8 cellular contexts compared by ENCODE assay signal in genomic region chr20:36049408-36049807, GRCh38.
DNase-seq lines count a peak whose midpoint lies in the region; ATAC-seq and TF ChIP-seq lines count a peak whose summit lies in the region.
"Not testable (repeated sequence)": the region's sequence is repeated elsewhere in the genome, so short reads cannot be mapped to it uniquely, and the experiment has no call there.

No MANE protein-coding gene starts in this region.

- in situ Hi-C loops in brain microvascular endothelial cell (cut with HindIII; ENCODE audit: low pct_ligation_motif_present, low sequenced_read_pairs) = not testable (repeated sequence)

- not testable (repeated sequence) for H3K9me3 Mint-ChIP-seq in activated CD4-positive, alpha-beta T cell treated with anti-CD3 and anti-CD28 coated beads, Interleukin-2, amount 10 ng/mL, durations not matched to agents 24 days and 14 days

- H3K14ac ChIP-seq in mesenchymal stem cell (ENCODE audit: low read length in 2 of 2) = not testable (repeated sequence)

- not testable (repeated sequence) for H4K20me1 ChIP-seq in DOHH2 (ENCODE audit: control insufficient read depth, insufficient read depth, low read depth, low read length)
- peaks cover 25% of the 10 kb centered on the region for H4K20me1 ChIP-seq in MM.1S (ENCODE audit: insufficient read depth, low read length)

- not testable (repeated sequence) for H3K9me2 ChIP-seq in DOHH2 (replicated peaks; ENCODE audit: control insufficient read depth, low read length); MM.1S (replicated peaks; ENCODE audit: insufficient read depth, low read length)

- peak overlapping the region; percentile 67 for H3K4me2 ChIP-seq in DOHH2 (ENCODE audit: low read length)
- peak overlapping the region; percentile 49; the same call in 1 of the 2 replicates for H3K4me2 ChIP-seq in MM.1S (ENCODE audit: low read depth, low read length)
- H3K4me2 ChIP-seq in mesenchymal stem cell (ENCODE audit: low read length, poor library complexity, severe bottlenecking) = not testable (repeated sequence)

- H3K4ac ChIP-seq in mesenchymal stem cell (ENCODE audit: low read depth in 1 of 2, low read length in 2 of 2) = not testable (repeated sequence)

- H4K91ac ChIP-seq in mesenchymal stem cell (ENCODE audit: low read length) = not testable (repeated sequence)

- peaks cover 25% of the 10 kb centered on the region for H3K4me1 Mint-ChIP-seq in activated CD4-positive, alpha-beta T cell treated with anti-CD3 and anti-CD28 coated beads, Interleukin-2, amount 10 ng/mL, durations not matched to agents 24 days and 14 days

- not testable (repeated sequence) for H3K27ac ChIP-seq in DOHH2 (ENCODE audit: low read depth, low read length); MM.1S (ENCODE audit: low read length); brain microvascular endothelial cell; mesenchymal stem cell (ENCODE audit: low read length, poor library complexity, severe bottlenecking)
- peak overlapping the region; percentile 100 for H3K27ac ChIP-seq in psoas muscle
- H3K27ac ChIP-seq in upper lobe of right lung = peak overlapping the region; percentile 98

- H3K79me1 ChIP-seq in mesenchymal stem cell (replicated peaks; ENCODE audit: low read length, poor library complexity, severe bottlenecking) = not testable (repeated sequence)

- H3K79me2 ChIP-seq in DOHH2 (ENCODE audit: control insufficient read depth, low read length) (peaks cover 61% of the 10 kb centered on the region), MM.1S (ENCODE audit: low read length) (peaks cover 48% of the 10 kb centered on the region)

- 5% methylated on average over 2 of the region's 2 CpGs for WGBS in mesenchymal stem cell
- whole genome bisulfite sequencing in psoas muscle, 3 donors = 0 to 5% (median 4%) methylated on average over 2 of the region's 2 CpGs

- H3K9ac ChIP-seq in MM.1S (ENCODE audit: low read length) = not testable (repeated sequence)
- H3K9ac ChIP-seq in mesenchymal stem cell (ENCODE audit: low read length) = peak overlapping the region; percentile 99

- not testable (repeated sequence) for ATAC-seq in psoas muscle, upper lobe of right lung

- TF ChIP-seq CTCF in DOHH2 (IDR thresholded peaks at IDR 0.05; ENCODE audit: low read depth, low read length, poor library complexity, severe bottlenecking); MM.1S (IDR thresholded peaks at IDR 0.05; ENCODE audit: low read length); brain microvascular endothelial cell (IDR thresholded peaks at IDR 0.05; ENCODE audit: low read depth, low read length, missing control alignments); fibroblast of pulmonary artery (IDR thresholded peaks at IDR 0.05; ENCODE audit: low read length, missing control alignments); psoas muscle (IDR thresholded peaks at IDR 0.05); upper lobe of right lung (IDR thresholded peaks at IDR 0.05): not testable (repeated sequence)

- DNase-seq in MM.1S; activated CD4-positive, alpha-beta T cell treated with anti-CD3 and anti-CD28 coated beads, Interleukin-2, amount 10 ng/mL, durations not matched to agents 24 days and 14 days; brain microvascular endothelial cell; fibroblast of pulmonary artery (ENCODE audit: low read depth); psoas muscle; upper lobe of right lung: not testable (repeated sequence)
- DNase-seq in mesenchymal stem cell = peak; percentile 30

- not testable (repeated sequence) for H2BK12ac ChIP-seq in mesenchymal stem cell (ENCODE audit: low read length in 2 of 2)

- peaks cover 22% of the 10 kb centered on the region for H3K36me3 ChIP-seq in DOHH2 (ENCODE audit: control insufficient read depth, low read length)
- not testable (repeated sequence) for H3K36me3 ChIP-seq in MM.1S (replicated peaks; ENCODE audit: insufficient read depth, low read length); psoas muscle (ENCODE audit: insufficient read depth in 1 of 2, low read depth in 1 of 2); upper lobe of right lung
- H3K36me3 ChIP-seq in brain microvascular endothelial cell (replicated peaks) = peaks cover 12% of the 10 kb centered on the region
- peaks cover 5 to 16% of the 10 kb centered on the region in 2 experiments for H3K36me3 ChIP-seq in mesenchymal stem cell (ENCODE audit: control insufficient read depth in 1 of 2, insufficient read depth in 2 of 2, low read depth in 1 of 2, low read length in 2 of 2)

- H3F3A ChIP-seq in DOHH2 (ENCODE audit: control insufficient read depth, insufficient read depth); MM.1S (ENCODE audit: insufficient read depth, low read length): not testable (repeated sequence)

- H3K9me3 ChIP-seq in DOHH2 (ENCODE audit: control insufficient read depth, insufficient read depth, low read length); MM.1S (replicated peaks; ENCODE audit: insufficient read depth, low read length); mesenchymal stem cell (ENCODE audit: control insufficient read depth, low read length); psoas muscle; upper lobe of right lung: not testable (repeated sequence)

- not testable (repeated sequence) for H2BK120ac ChIP-seq in mesenchymal stem cell (ENCODE audit: low read depth, low read length)

- H3K4me1 ChIP-seq in DOHH2 (ENCODE audit: control insufficient read depth, low read length) = peaks cover 17% of the 10 kb centered on the region
- not testable (repeated sequence) for H3K4me1 ChIP-seq in MM.1S (ENCODE audit: low read length); mesenchymal stem cell (ENCODE audit: control insufficient read depth, insufficient read depth, low read depth, low read length)
- H3K4me1 ChIP-seq in psoas muscle = peaks cover 11% of the 10 kb centered on the region
- peaks cover 26% of the 10 kb centered on the region for H3K4me1 ChIP-seq in upper lobe of right lung

- not testable (repeated sequence) for H3K27me3 Mint-ChIP-seq in activated CD4-positive, alpha-beta T cell treated with anti-CD3 and anti-CD28 coated beads, Interleukin-2, amount 10 ng/mL, durations not matched to agents 24 days and 14 days

- H2BK5ac ChIP-seq in mesenchymal stem cell (ENCODE audit: low read depth, low read length, poor library complexity, severe bottlenecking) = not testable (repeated sequence)

- peaks cover 33% of the 10 kb centered on the region for H3K36me3 Mint-ChIP-seq in activated CD4-positive, alpha-beta T cell treated with anti-CD3 and anti-CD28 coated beads, Interleukin-2, amount 10 ng/mL, durations not matched to agents 24 days and 14 days (ENCODE audit: low read depth)

- H2AFZ ChIP-seq in MM.1S (ENCODE audit: low read length); mesenchymal stem cell (ENCODE audit: low read depth, low read length): not testable (repeated sequence)

- H3K4me3 ChIP-seq in DOHH2 (ENCODE audit: low read length) = peak overlapping the region; percentile 83
- H3K4me3 ChIP-seq in MM.1S (ENCODE audit: low read length) = peak overlapping the region; percentile 89
- peak overlapping the region; percentile 55 for H3K4me3 ChIP-seq in brain microvascular endothelial cell (ENCODE audit: low read depth, low read length)
- H3K4me3 ChIP-seq in fibroblast of pulmonary artery (replicated peaks; ENCODE audit: low read depth, low read length) = peak overlapping the region; percentile 84
- H3K4me3 ChIP-seq in mesenchymal stem cell (ENCODE audit: insufficient read depth in 1 of 2, low read depth in 1 of 2, low read length in 2 of 2) = peak overlapping the region in 1 of 2 experiments; percentile 86
- peak overlapping the region; percentile 99 for H3K4me3 ChIP-seq in psoas muscle
- peak overlapping the region; percentile 96 for H3K4me3 ChIP-seq in upper lobe of right lung

- H2BK15ac ChIP-seq in mesenchymal stem cell (ENCODE audit: low read depth, poor library complexity, severe bottlenecking) = not testable (repeated sequence)

- H3K27me3 ChIP-seq in DOHH2 (ENCODE audit: control insufficient read depth, low read length); MM.1S (replicated peaks; ENCODE audit: insufficient read depth, low read length); brain microvascular endothelial cell (replicated peaks); mesenchymal stem cell (ENCODE audit: control insufficient read depth in 1 of 2, insufficient read depth in 1 of 2, low read length in 2 of 2); psoas muscle (ENCODE audit: insufficient read depth in 3 of 3, low read length in 2 of 3); upper lobe of right lung: not testable (repeated sequence)

- H3K23ac ChIP-seq in mesenchymal stem cell (ENCODE audit: low read length in 2 of 2) = not testable (repeated sequence)

- peak overlapping the region; percentile 94 for H3K4me3 Mint-ChIP-seq in activated CD4-positive, alpha-beta T cell treated with anti-CD3 and anti-CD28 coated beads, Interleukin-2, amount 10 ng/mL, durations not matched to agents 24 days and 14 days

- intact Hi-C loops in activated CD4-positive, alpha-beta T cell treated with anti-CD3 and anti-CD28 coated beads, Interleukin-2, amount 10 ng/mL, durations not matched to agents 24 days and 14 days (cut with micrococcal nuclease); psoas muscle (cut with DNase I); upper lobe of right lung (cut with DNase I): not testable (repeated sequence)

- not testable (repeated sequence) for H3K18ac ChIP-seq in mesenchymal stem cell (ENCODE audit: low read depth in 1 of 2, low read length in 2 of 2)

- H2AK5ac ChIP-seq in mesenchymal stem cell (ENCODE audit: low read length, severe bottlenecking) = not testable (repeated sequence)

- H4K8ac ChIP-seq in mesenchymal stem cell (ENCODE audit: low read length) = not testable (repeated sequence)

- peak overlapping the region; percentile 88 for H3K27ac Mint-ChIP-seq in activated CD4-positive, alpha-beta T cell treated with anti-CD3 and anti-CD28 coated beads, Interleukin-2, amount 10 ng/mL, durations not matched to agents 24 days and 14 days
